ENCODE assay signal across 18 cellular contexts in genomic region chr1:205515781-205516253, GRCh38. TPM values are rescaled to one million over a fixed set of nuclear protein-coding genes. Genes with fewer than 3 reads are reported as not detected.
DNase-seq lines count a peak whose midpoint lies in the region; ATAC-seq and TF ChIP-seq lines count a peak whose summit lies in the region.
"Had no signal": no experiment of that assay in that cellular context is flagged by ENCODE, and none has a peak within 500 bp of the region (broad histone marks: within the 10 kb centered on the region; RNA-seq: fewer than 3 reads in every experiment).

No MANE protein-coding gene starts in this region.

- ATAC-seq in GM23338 (no peak; the same call in 2 of the 3 replicates), HG03175 (IDR thresholded peaks at IDR 0.05; ENCODE audit: unreplicated experiment) (no peak)
- ATAC-seq: effector memory CD8-positive, alpha-beta T cell had no signal

- H3K4me1 ChIP-seq in GM23338 (ENCODE audit: insufficient read depth): peaks cover 29% of the 10 kb centered on the region
- peaks cover 6% of the 10 kb centered on the region for H3K4me1 ChIP-seq in smooth muscle cell (ENCODE audit: low read depth)

- peak; percentile 50 for DNase-seq in GM23338 (ENCODE audit: low spot score)
- DNase-seq in cardiac fibroblast (ENCODE audit: low read depth in 2 of 2): peak; percentile 22 to 66
- DNase-seq in islet precursor cell: peak; percentile 98
- peak; percentile 13 for DNase-seq in smooth muscle cell (lab: John Stamatoyannopoulos, UW; ENCODE audit: unreplicated experiment)
- no peak for DNase-seq in COLO829 (ENCODE audit: low spot score)
- no peak for DNase-seq in T-helper 1 cell
- DNase-seq in stimulated activated naive CD4-positive, alpha-beta T cell treated with Interleukin-2 at 50 U/mL for 16 hours (lab: John Stamatoyannopoulos, UW): no peak
- DNase-seq: activated CD4-positive, alpha-beta T cell treated with anti-CD3 and anti-CD28 coated beads, Interleukin-2, amount 50 U/mL, for 4 hours; CD4-positive, alpha-beta T cell; effector memory CD8-positive, alpha-beta T cell; NCI-H446; stimulated activated CD4-positive, alpha-beta T cell treated with anti-CD3 and anti-CD28 coated beads, Interleukin-2, amount 100 ng/mL, for 48 hours had no signal

- H3K9me3 Mint-ChIP-seq in GM23338: no peaks in the 10 kb centered on the region; the same call in 2 of the 3 replicates
- H3K9me3 Mint-ChIP-seq: CD4-positive, alpha-beta T cell; effector memory CD8-positive, alpha-beta T cell; stimulated activated naive CD8-positive, alpha-beta T cell treated with anti-CD3 and anti-CD28 coated beads, Interleukin-15, Interleukin-2, amounts not matched to agents 100 ng/mL and 50 ng/mL, for 24 hours had no signal

- H3K27me3 ChIP-seq in GM23338 (ENCODE audit: insufficient read depth) (no peaks in the 10 kb centered on the region), smooth muscle cell (ENCODE audit: low read depth) (no peaks in the 10 kb centered on the region)
- H3K27me3 ChIP-seq: neutrophil had no signal

- no peak overlapping the region for H3K9ac ChIP-seq in smooth muscle cell (ENCODE audit: low read depth)

- H3K4me2 ChIP-seq in GM23338: 0 out of 2 replicates have a peak overlapping the region, but pooled peaks have one; percentile 12
- H3K4me2 ChIP-seq in smooth muscle cell: no peak overlapping the region

- H3K9me3 ChIP-seq in smooth muscle cell (replicated peaks; ENCODE audit: low read depth): no peaks in the 10 kb centered on the region
- H3K9me3 ChIP-seq: HAP-1, neutrophil had no signal

- H3K4me3 ChIP-seq in GM23338 (no peak overlapping the region), cardiac fibroblast (replicated peaks in 1 of 2; ENCODE audit: low read depth in 2 of 2, low read length in 2 of 2) (no peak overlapping the region), smooth muscle cell (no peak overlapping the region)
- H3K4me3 ChIP-seq: HAP-1, SK-N-MC had no signal

- no peaks in the 10 kb centered on the region for H3K36me3 ChIP-seq in GM23338 (ENCODE audit: insufficient read depth)
- H3K36me3 ChIP-seq in smooth muscle cell (ENCODE audit: low read depth): no peaks in the 10 kb centered on the region
- H3K36me3 ChIP-seq: HAP-1, neutrophil had no signal

- H3K79me2 ChIP-seq in GM23338 (replicated peaks; ENCODE audit: insufficient read depth) (no peaks in the 10 kb centered on the region), smooth muscle cell (ENCODE audit: low read depth) (no peaks in the 10 kb centered on the region)

- WGBS in smooth muscle cell (ENCODE audit: low lambda C conversion rate): 11% methylated on average over 5 of the region's 5 CpGs

- 0 out of 2 replicates have a peak, but pooled peaks cover 4% of the 10 kb centered on the region for H3K9me2 ChIP-seq in GM23338 (ENCODE audit: insufficient read depth)

- H4K20me1 ChIP-seq in GM23338 (replicated peaks; ENCODE audit: insufficient read depth): peaks cover 14% of the 10 kb centered on the region
- peaks cover 43% of the 10 kb centered on the region for H4K20me1 ChIP-seq in smooth muscle cell (ENCODE audit: low read depth)

- H3K27ac ChIP-seq in GM23338 (ENCODE audit: low read depth): no peak overlapping the region
- no peak overlapping the region for H3K27ac ChIP-seq in smooth muscle cell (ENCODE audit: low read depth)
- H3K27ac ChIP-seq: neutrophil, SK-N-MC had no signal

- no peak overlapping the region for H3K4me3 Mint-ChIP-seq in GM23338
- H3K4me3 Mint-ChIP-seq: activated naive CD8-positive, alpha-beta T cell; CD4-positive, alpha-beta T cell; effector memory CD8-positive, alpha-beta T cell; stimulated activated naive CD8-positive, alpha-beta T cell treated with anti-CD3 and anti-CD28 coated beads, Interleukin-15, Interleukin-2, amounts not matched to agents 100 ng/mL and 50 ng/mL, for 24 hours had no signal

- TF ChIP-seq CTCF in GM23338 (conservative IDR thresholded peaks at IDR 0.05; ENCODE audit: low read depth in 2 of 2) (no peak), cardiac fibroblast (IDR thresholded peaks at IDR 0.05; ENCODE audit: low read depth, low read length) (no peak), smooth muscle cell (IDR thresholded peaks at IDR 0.05; ENCODE audit: borderline replicate concordance, insufficient read depth, poor library complexity, severe bottlenecking) (no peak)

- peaks cover 76% of the 10 kb centered on the region for H3K4me1 Mint-ChIP-seq in GM23338

- no peaks in the 10 kb centered on the region for H3F3A ChIP-seq in GM23338 (replicated peaks; ENCODE audit: low read depth)
- no peaks in the 10 kb centered on the region for H3F3A ChIP-seq in smooth muscle cell (ENCODE audit: low read depth)

- peaks cover 17% of the 10 kb centered on the region for H3K27me3 Mint-ChIP-seq in GM23338 (ENCODE audit: insufficient read depth, low read depth, poor library complexity)
- H3K27me3 Mint-ChIP-seq: activated naive CD8-positive, alpha-beta T cell; CD4-positive, alpha-beta T cell; stimulated activated naive CD8-positive, alpha-beta T cell treated with anti-CD3 and anti-CD28 coated beads, Interleukin-15, Interleukin-2, amounts not matched to agents 100 ng/mL and 50 ng/mL, for 24 hours had no signal

- H2AFZ ChIP-seq in GM23338 (no peak overlapping the region), smooth muscle cell (ENCODE audit: low read depth) (no peak overlapping the region)

- H3K27ac Mint-ChIP-seq in GM23338: no peak overlapping the region
- H3K27ac Mint-ChIP-seq: activated naive CD8-positive, alpha-beta T cell; CD4-positive, alpha-beta T cell; effector memory CD8-positive, alpha-beta T cell; stimulated activated naive CD8-positive, alpha-beta T cell treated with anti-CD3 and anti-CD28 coated beads, Interleukin-15, Interleukin-2, amounts not matched to agents 100 ng/mL and 50 ng/mL, for 24 hours had no signal

- peaks cover 8% of the 10 kb centered on the region for H3K36me3 Mint-ChIP-seq in GM23338 (ENCODE audit: low read depth)
- H3K36me3 Mint-ChIP-seq: activated naive CD8-positive, alpha-beta T cell had no signal

TF ChIP-seq in GM23338, 12 proteins besides CTCF, POLR2A, EP300 and RAD21 (continues in another document):
- TF ChIP-seq, protein P1, sequence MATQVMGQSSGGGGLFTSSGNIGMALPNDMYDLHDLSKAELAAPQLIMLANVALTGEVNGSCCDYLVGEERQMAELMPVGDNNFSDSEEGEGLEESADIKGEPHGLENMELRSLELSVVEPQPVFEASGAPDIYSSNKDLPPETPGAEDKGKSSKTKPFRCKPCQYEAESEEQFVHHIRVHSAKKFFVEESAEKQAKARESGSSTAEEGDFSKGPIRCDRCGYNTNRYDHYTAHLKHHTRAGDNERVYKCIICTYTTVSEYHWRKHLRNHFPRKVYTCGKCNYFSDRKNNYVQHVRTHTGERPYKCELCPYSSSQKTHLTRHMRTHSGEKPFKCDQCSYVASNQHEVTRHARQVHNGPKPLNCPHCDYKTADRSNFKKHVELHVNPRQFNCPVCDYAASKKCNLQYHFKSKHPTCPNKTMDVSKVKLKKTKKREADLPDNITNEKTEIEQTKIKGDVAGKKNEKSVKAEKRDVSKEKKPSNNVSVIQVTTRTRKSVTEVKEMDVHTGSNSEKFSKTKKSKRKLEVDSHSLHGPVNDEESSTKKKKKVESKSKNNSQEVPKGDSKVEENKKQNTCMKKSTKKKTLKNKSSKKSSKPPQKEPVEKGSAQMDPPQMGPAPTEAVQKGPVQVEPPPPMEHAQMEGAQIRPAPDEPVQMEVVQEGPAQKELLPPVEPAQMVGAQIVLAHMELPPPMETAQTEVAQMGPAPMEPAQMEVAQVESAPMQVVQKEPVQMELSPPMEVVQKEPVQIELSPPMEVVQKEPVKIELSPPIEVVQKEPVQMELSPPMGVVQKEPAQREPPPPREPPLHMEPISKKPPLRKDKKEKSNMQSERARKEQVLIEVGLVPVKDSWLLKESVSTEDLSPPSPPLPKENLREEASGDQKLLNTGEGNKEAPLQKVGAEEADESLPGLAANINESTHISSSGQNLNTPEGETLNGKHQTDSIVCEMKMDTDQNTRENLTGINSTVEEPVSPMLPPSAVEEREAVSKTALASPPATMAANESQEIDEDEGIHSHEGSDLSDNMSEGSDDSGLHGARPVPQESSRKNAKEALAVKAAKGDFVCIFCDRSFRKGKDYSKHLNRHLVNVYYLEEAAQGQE (IDR thresholded peaks at IDR 0.05; ENCODE audit: unreplicated experiment): no peak
- TF ChIP-seq ZNF114 (CRISPR knock-in tag; IDR thresholded peaks at IDR 0.05): no peak

RNA-seq across cellular contexts. Expression of gene CDK18, which starts 11.3 kb away (rescaled TPM):
- total RNA-seq in GM23338 (2014; rRNA removed; shearing (Covaris generic)): 34.3 and 46.5 TPM in 2 replicates
- polyA plus RNA-seq in GM23338 (2016; fragmentation: Nextera tagmentation; extraction: Ambion mirVana) (17.3 and 21.1 TPM in 2 replicates), smooth muscle cell (6.1 and 10.0 TPM in 2 replicates)
- total RNA-seq in smooth muscle cell: 3.5 and 6.1 TPM in 2 replicates

RNA-seq across cellular contexts. Expression of gene BLACAT1, which starts 60.0 kb away (rescaled TPM):
- total RNA-seq in GM23338 (2014; rRNA removed; shearing (Covaris generic)): 5.6 and 6.2 TPM in 2 replicates
- 1.5 and 1.6 TPM in 2 replicates for polyA plus RNA-seq in GM23338 (2016; fragmentation: Nextera tagmentation; extraction: Ambion mirVana)
- total RNA-seq in smooth muscle cell: 1.3 and 3.9 TPM in 2 replicates
- 0.72 and 2.8 TPM in 2 replicates for polyA plus RNA-seq in smooth muscle cell
- total RNA-seq: CD4-positive, alpha-beta T cell had no signal

Comparison
In these comparisons a context has a peak if more than half of its experiments do, and no peak if none do; other contexts are left out.
1. DNase-seq: peak in GM23338 (single experiment), cardiac fibroblast (2 of 2), islet precursor cell (single experiment) and smooth muscle cell (single experiment); none in COLO829 (single experiment), T-helper 1 cell (0 of 5) and stimulated activated naive CD4-positive, alpha-beta T cell treated with Interleukin-2 at 50 U/mL for 16 hours (single experiment).